8 cellular contexts compared by ENCODE assay signal in genomic region chr3:15377961-15378791, GRCh38.
DNase-seq lines count a peak whose midpoint lies in the region; ATAC-seq lines count a peak whose summit lies in the region.

No MANE protein-coding gene starts in this region.

- ATAC-seq in HG03439 (IDR thresholded peaks at IDR 0.05; ENCODE audit: unreplicated experiment), result peak; percentile 92

- DNase-seq in AG20443 (ENCODE audit: low spot score) (peak; percentile 80), GM19240 (ENCODE audit: insufficient read length, low spot score) (peak; percentile 19), NCI-H510A (lab: John Stamatoyannopoulos, UW) (peak; percentile 87), cerebellar nuclear complex (lab: John Stamatoyannopoulos, UW) (peak; percentile 33 to 70), kidney tubule cell (ENCODE audit: low spot score) (peak; percentile 93)
- DNase-seq in activated CD4-positive, alpha-beta T cell treated with anti-CD3 and anti-CD28 coated beads for 1 hour, result peak; percentile 91
- peak; percentile 76 to 91 for DNase-seq in stimulated activated CD4-positive, alpha-beta T cell treated with anti-CD3 and anti-CD28 coated beads, Interleukin-1b, Interleukin-23, amount 100 ng/mL, for 4 hours (ENCODE audit: low read depth in 2 of 2)

Comparison
In these comparisons a context has a peak if more than half of its experiments do, and no peak if none do; other contexts are left out.
1. Peak in every context shown above with its lines: DNase-seq and ATAC-seq.
2. DNase-seq: peak in every context shown above with its lines; median percentile 93 in kidney tubule cell; 91 in activated CD4-positive, alpha-beta T cell treated with anti-CD3 and anti-CD28 coated beads for 1 hour; 87 in NCI-H510A; 84 in stimulated activated CD4-positive, alpha-beta T cell treated with anti-CD3 and anti-CD28 coated beads, Interleukin-1b, Interleukin-23, amount 100 ng/mL, for 4 hours; 80 in AG20443; 52 in cerebellar nuclear complex; 19 in GM19240.